19 cellular contexts compared by ENCODE assay signal in the genomic region with DNA sequence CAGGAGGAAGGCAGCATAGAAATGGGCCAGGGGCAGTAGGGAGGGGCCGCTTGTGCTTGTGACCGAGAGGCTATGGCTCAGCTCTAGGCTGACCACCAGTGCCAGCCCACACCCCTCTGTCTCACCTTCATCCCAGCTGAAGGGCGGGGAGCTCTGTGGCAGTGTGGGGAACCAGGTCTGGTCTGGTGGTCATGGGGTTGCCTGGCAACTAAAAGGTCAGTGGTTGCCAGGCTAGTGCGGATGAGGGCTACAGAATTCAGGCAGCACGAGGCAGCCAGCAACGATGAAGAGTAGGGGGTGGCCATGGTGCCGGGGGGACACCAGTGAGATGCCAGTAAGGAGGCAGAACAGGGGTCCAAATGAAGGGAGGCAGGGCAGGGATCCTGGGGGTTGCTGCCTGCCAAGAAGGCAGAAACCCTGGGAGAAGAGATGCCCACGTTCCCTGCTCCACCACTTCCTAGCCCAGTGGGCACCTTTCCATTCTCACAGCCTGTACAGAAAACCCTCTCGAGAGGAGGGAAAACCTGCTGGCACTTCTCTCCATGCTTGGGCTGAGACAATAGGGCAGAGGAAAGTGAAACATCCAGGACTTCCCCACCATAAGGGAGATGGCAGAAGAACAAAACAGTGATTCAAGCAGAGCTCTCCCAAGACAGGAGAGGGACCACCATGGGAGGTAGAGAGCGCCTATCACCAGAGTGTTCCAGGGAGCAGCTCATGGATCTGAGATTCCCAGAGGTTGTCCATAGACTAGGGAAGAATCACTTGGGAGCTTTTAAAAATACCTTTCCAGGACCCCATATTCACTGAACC. TPM values are rescaled to one million over a fixed set of nuclear protein-coding genes. Genes with fewer than 3 reads are reported as not detected.
DNase-seq lines count a peak whose midpoint lies in the region; ATAC-seq and TF ChIP-seq lines count a peak whose summit lies in the region.
"Had no signal": no experiment of that assay in that cellular context is flagged by ENCODE, and none has a peak within 500 bp of the region (broad histone marks: within the 10 kb centered on the region; RNA-seq: fewer than 3 reads in every experiment).

No MANE protein-coding gene starts in this region.

- H2AFZ ChIP-seq in SK-N-SH (ENCODE audit: low read depth): no peak overlapping the region
- no peak overlapping the region for H2AFZ ChIP-seq in osteoblast (ENCODE audit: low read length)

- no peaks in the 10 kb centered on the region for H3K79me2 ChIP-seq in SK-N-SH (ENCODE audit: insufficient read depth)
- H3K79me2 ChIP-seq in osteoblast (ENCODE audit: insufficient read depth, low read length): no peaks in the 10 kb centered on the region

- H3K27ac ChIP-seq in SK-N-SH (ENCODE audit: low read depth in 2 of 2, low read length in 1 of 2) (no peak overlapping the region), dorsolateral prefrontal cortex (peak overlapping the region; percentile 14 to 99 (median 97)), osteoblast (ENCODE audit: low read depth, low read length) (no peak overlapping the region), Peyer's patch (no peak overlapping the region)

- H3K27me3 ChIP-seq in SK-N-SH (ENCODE audit: insufficient read depth) (peaks cover 10% of the 10 kb centered on the region; the same call in 1 of the 2 replicates), dorsolateral prefrontal cortex (peaks cover 0 to 13% (median 0%) of the 10 kb centered on the region in 45 donors), osteoblast (ENCODE audit: insufficient read depth, low read length) (peaks cover 82% of the 10 kb centered on the region), Peyer's patch (peaks cover 0 to 33% of the 10 kb centered on the region in 2 donors)

- intact Hi-C loops in dorsolateral prefrontal cortex (cut with DNase I): loop anchor here in 1 of 2 donors (5.0 kb wide), 1 partner anchor 134 kb away; no protein-coding TSS in a partner anchor

- CTCF ChIA-PET in SK-N-SH (lab: Yijun Ruan, JAX): interaction anchor here (1.1 to 4.6 kb wide), 13 partner anchors 8 to 142 kb away, joined by 3 to 30 read pairs (median 6); a partner anchor contains a TSS

- 58% methylated on average over 10 of the region's 10 CpGs for WGBS in SK-N-SH (ENCODE audit: low lambda C conversion rate)

- TF ChIP-seq POLR2A in Peyer's patch (IDR thresholded peaks at IDR 0.05): no peak

- no peak overlapping the region for H3K4me3 ChIP-seq in SK-N-SH (ENCODE audit: low read depth in 2 of 2, low read length in 1 of 2)
- peak overlapping the region in 17 of 59 donors; percentile 1 to 44 (median 13) for H3K4me3 ChIP-seq in dorsolateral prefrontal cortex
- H3K4me3 ChIP-seq in osteoblast (ENCODE audit: insufficient read depth, low read length): no peak overlapping the region
- H3K4me3 ChIP-seq in Peyer's patch: no peak overlapping the region
- H3K4me3 ChIP-seq: HAP-1 had no signal

- H3K4me1 ChIP-seq in SK-N-SH (ENCODE audit: control insufficient read depth in 1 of 2, insufficient read depth in 2 of 2, low read depth in 1 of 2, low read length in 1 of 2) (peaks cover 0 to 43% of the 10 kb centered on the region in 2 experiments; a peak in 2 of 4 replicates), osteoblast (ENCODE audit: insufficient read depth, low read length) (no peaks in the 10 kb centered on the region), Peyer's patch (peaks cover 0 to 8% (median 0%) of the 10 kb centered on the region in 4 donors)
- H3K4me1 ChIP-seq: HAP-1 had no signal

- H3K36me3 ChIP-seq in SK-N-SH (replicated peaks in 1 of 2; ENCODE audit: control insufficient read depth in 1 of 2, insufficient read depth in 2 of 2, low read length in 1 of 2) (no peaks in the 10 kb centered on the region), osteoblast (ENCODE audit: insufficient read depth, low read length) (no peaks in the 10 kb centered on the region), Peyer's patch (no peaks in the 10 kb centered on the region)
- H3K36me3 ChIP-seq: HAP-1 had no signal

- TF ChIP-seq CTCF in SK-N-SH (IDR thresholded peaks at IDR 0.05) (no peak), dorsolateral prefrontal cortex (IDR thresholded peaks at IDR 0.05 in 54 of 56, conservative IDR thresholded peaks at IDR 0.05 in 2 of 56; ENCODE audit: low read depth in 1 of 56, partially characterized antibody in 56 of 56) (no peak), osteoblast (IDR thresholded peaks at IDR 0.05; ENCODE audit: extremely low read depth, low read depth, low read length) (no peak), Peyer's patch (IDR thresholded peaks at IDR 0.05) (no peak), omental fat pad (IDR thresholded peaks at IDR 0.05) (no peak)

- POLR2A ChIA-PET in SK-N-SH (lab: Yijun Ruan, JAX): interaction anchor here (0.5 to 1.6 kb wide), 3 partner anchors 20 to 108 kb away, joined by 3 to 4 read pairs (median 3); no protein-coding TSS in a partner anchor

- no peak for TF ChIP-seq RAD21 in SK-N-SH (IDR thresholded peaks at IDR 0.05; ENCODE audit: low read length)

- peak; percentile 61 for DNase-seq in SK-N-SH
- DNase-seq in dorsolateral prefrontal cortex: peak in 1 of 10 donors; percentile 75
- peak; percentile 86 for DNase-seq in osteoblast (ENCODE audit: insufficient read length, low spot score, missing footprints)
- no peak for DNase-seq in Peyer's patch
- DNase-seq in omental fat pad (ENCODE audit: low spot score): no peak
- DNase-seq in activated gamma-delta T cell treated with Interleukin-2 at 50 U/mL for 16 hours: no peak
- DNase-seq: 8988T; CD4-positive, CD25-positive, alpha-beta regulatory T cell; COR-L47; GDM1; NCI-H1105; NCI-H2081; NCI-H2171 treated with DMSO at 0.1 percent for 48 hours; SHP77 treated with DMSO at 0.1 percent for 48 hours had no signal

- H3K9me2 ChIP-seq in SK-N-SH: no peaks in the 10 kb centered on the region

- H4K20me1 ChIP-seq in SK-N-SH (ENCODE audit: insufficient read depth) (no peaks in the 10 kb centered on the region), osteoblast (ENCODE audit: insufficient read depth, low read length) (peaks cover 6% of the 10 kb centered on the region)

- H3K4me2 ChIP-seq in SK-N-SH (no peak overlapping the region), osteoblast (ENCODE audit: insufficient read depth, low read length) (no peak overlapping the region)

- no peaks in the 10 kb centered on the region for H3F3A ChIP-seq in SK-N-SH (replicated peaks; ENCODE audit: insufficient read depth)

- H3K9ac ChIP-seq in SK-N-SH: no peak overlapping the region

- H3K9me3 ChIP-seq in SK-N-SH (no peaks in the 10 kb centered on the region), osteoblast (ENCODE audit: low read depth, low read length) (no peaks in the 10 kb centered on the region), Peyer's patch (peaks cover 0 to 6% (median 0%) of the 10 kb centered on the region in 4 donors)

- no peak for TF ChIP-seq EP300 in SK-N-SH (IDR thresholded peaks at IDR 0.05; ENCODE audit: borderline replicate concordance in 1 of 2, low read depth in 1 of 2, low read length in 1 of 2)

- no peak for ATAC-seq in SK-N-SH treated with all-trans-retinoic acid at 6 μM for 48 hours
- no peak for ATAC-seq in HG02571 (IDR thresholded peaks at IDR 0.05; ENCODE audit: unreplicated experiment)
- no peak for ATAC-seq in omental fat pad (ENCODE audit: low FRiP score)

TF ChIP-seq in SK-N-SH, 30 proteins besides CTCF, POLR2A, EP300 and RAD21 (continues in another document):
- TF ChIP-seq YY1 (IDR thresholded peaks at IDR 0.05; ENCODE audit: low read depth) (no peak), SIN3A (IDR thresholded peaks at IDR 0.05; ENCODE audit: borderline replicate concordance, low read depth, low read length) (no peak), POLR2AphosphoS5 (IDR thresholded peaks at IDR 0.05; ENCODE audit: low read depth, low read length) (no peak), MEF2A (IDR thresholded peaks at IDR 0.05; ENCODE audit: borderline replicate concordance, low read depth) (no peak)
- TF ChIP-seq, protein P1, sequence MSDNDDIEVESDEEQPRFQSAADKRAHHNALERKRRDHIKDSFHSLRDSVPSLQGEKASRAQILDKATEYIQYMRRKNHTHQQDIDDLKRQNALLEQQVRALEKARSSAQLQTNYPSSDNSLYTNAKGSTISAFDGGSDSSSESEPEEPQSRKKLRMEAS (IDR thresholded peaks at IDR 0.05; ENCODE audit: low read depth): no peak
- TF ChIP-seq, protein P2, sequence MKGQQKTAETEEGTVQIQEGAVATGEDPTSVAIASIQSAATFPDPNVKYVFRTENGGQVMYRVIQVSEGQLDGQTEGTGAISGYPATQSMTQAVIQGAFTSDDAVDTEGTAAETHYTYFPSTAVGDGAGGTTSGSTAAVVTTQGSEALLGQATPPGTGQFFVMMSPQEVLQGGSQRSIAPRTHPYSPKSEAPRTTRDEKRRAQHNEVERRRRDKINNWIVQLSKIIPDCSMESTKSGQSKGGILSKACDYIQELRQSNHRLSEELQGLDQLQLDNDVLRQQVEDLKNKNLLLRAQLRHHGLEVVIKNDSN (IDR thresholded peaks at IDR 0.05; ENCODE audit: borderline replicate concordance, low read depth): no peak

TF ChIP-seq in SK-N-SH treated with all-trans-retinoic acid at 6 μM for 48 hours, 23 proteins besides CTCF, POLR2A, EP300 and RAD21 (continues in another document):
- TF ChIP-seq ESRRG (CRISPR knock-in tag; IDR thresholded peaks at IDR 0.05): no peak
- no peak for TF ChIP-seq OSR1 (CRISPR knock-in tag; IDR thresholded peaks at IDR 0.05)
- no peak for TF ChIP-seq CSDC2 (CRISPR knock-in tag; IDR thresholded peaks at IDR 0.05)
- TF ChIP-seq, protein P3, sequence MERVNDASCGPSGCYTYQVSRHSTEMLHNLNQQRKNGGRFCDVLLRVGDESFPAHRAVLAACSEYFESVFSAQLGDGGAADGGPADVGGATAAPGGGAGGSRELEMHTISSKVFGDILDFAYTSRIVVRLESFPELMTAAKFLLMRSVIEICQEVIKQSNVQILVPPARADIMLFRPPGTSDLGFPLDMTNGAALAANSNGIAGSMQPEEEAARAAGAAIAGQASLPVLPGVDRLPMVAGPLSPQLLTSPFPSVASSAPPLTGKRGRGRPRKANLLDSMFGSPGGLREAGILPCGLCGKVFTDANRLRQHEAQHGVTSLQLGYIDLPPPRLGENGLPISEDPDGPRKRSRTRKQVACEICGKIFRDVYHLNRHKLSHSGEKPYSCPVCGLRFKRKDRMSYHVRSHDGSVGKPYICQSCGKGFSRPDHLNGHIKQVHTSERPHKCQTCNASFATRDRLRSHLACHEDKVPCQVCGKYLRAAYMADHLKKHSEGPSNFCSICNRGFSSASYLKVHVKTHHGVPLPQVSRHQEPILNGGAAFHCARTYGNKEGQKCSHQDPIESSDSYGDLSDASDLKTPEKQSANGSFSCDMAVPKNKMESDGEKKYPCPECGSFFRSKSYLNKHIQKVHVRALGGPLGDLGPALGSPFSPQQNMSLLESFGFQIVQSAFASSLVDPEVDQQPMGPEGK (CRISPR knock-in tag; IDR thresholded peaks at IDR 0.05; ENCODE audit: borderline replicate concordance): no peak
- TF ChIP-seq ISL1 (CRISPR knock-in tag; IDR thresholded peaks at IDR 0.05): no peak
- no peak for TF ChIP-seq ZNF8 (CRISPR knock-in tag; IDR thresholded peaks at IDR 0.05)

RNA-seq across cellular contexts. Expression of a gene that starts 39.7 kb away (rescaled TPM):
- 0.45 and 1.0 TPM in 2 replicates for polyA plus RNA-seq in SK-N-SH (2012; rRNA removed)
- polyA plus RNA-seq in SK-N-SH (2012; cell fraction: cytosol; rRNA removed): 0.28 and 0.42 TPM in 2 replicates
- 4.6 and 5.6 TPM in 2 replicates for polyA plus RNA-seq in SK-N-SH (2012; cell fraction: nucleus; rRNA removed)
- total RNA-seq in dorsolateral prefrontal cortex: 100 to 1,000 TPM in 111 of 120 experiments, 10 to 100 TPM in 9; 80.9 to 338 (median 151) TPM
- not detected in 2 replicates for total RNA-seq in osteoblast
- total RNA-seq in Peyer's patch: 10 to 100 TPM in 1 of 4 donors, 1 to 10 TPM in 3; 3.2 to 10.6 (median 8.4) TPM
- 1 to 10 TPM; 1.2 to 5.6 (median 2.7) TPM for total RNA-seq in omental fat pad
- total RNA-seq: CD4-positive, CD25-positive, alpha-beta regulatory T cell; RPMI7951 had no signal
- polyA plus RNA-seq: AG04450; CD4-positive, CD25-positive, alpha-beta regulatory T cell had no signal

Comparison
In these comparisons a context has a peak if more than half of its experiments do, and no peak if none do; other contexts are left out.
1. DNase-seq: peak in SK-N-SH (single experiment) and osteoblast (single experiment); none in Peyer's patch (0 of 3), omental fat pad (single experiment) and activated gamma-delta T cell treated with Interleukin-2 at 50 U/mL for 16 hours (single experiment).
2. H3K27ac ChIP-seq: peak in dorsolateral prefrontal cortex (59 of 59); none in SK-N-SH (0 of 2), osteoblast (single experiment) and Peyer's patch (0 of 4).
3. RNA of a gene that starts 39.7 kb away (total RNA-seq): 80.9 to 338 TPM in dorsolateral prefrontal cortex; 3.2 to 10.6 TPM in Peyer's patch, 1.2 to 5.6 TPM in omental fat pad and not detected in osteoblast; every median in the first group is over 4 times any median in the second.